In genomic region chr20:11221046-11221445, GRCh38 we compare ENCODE assay signal across 25 cellular contexts.
"Had no signal": no experiment of that assay in that cellular context is flagged by ENCODE, and none has a peak within 500 bp of the region (broad histone marks: within the 10 kb centered on the region; RNA-seq: fewer than 3 reads in every experiment).

No MANE protein-coding gene starts in this region.

- H3K4me1 ChIP-seq: suprapubic skin had no signal

- H3K9me3 ChIP-seq: ovary, right atrium auricular region, sigmoid colon, suprapubic skin, tibial artery, upper lobe of right lung, vagina had no signal

- ATAC-seq: left colon; left ventricle myocardium superior; stimulated activated effector memory CD8-positive, alpha-beta T cell treated with anti-CD3 and anti-CD28 coated beads, Interleukin-12 subunit alpha, Interleukin-12 subunit beta, amount 100 ng/mL, for 72 hours; stimulated activated naive CD8-positive, alpha-beta T cell treated with anti-CD3 and anti-CD28 coated beads, Interleukin-15, Interleukin-2, amounts not matched to agents 100 U/mL and 50 U/mL, for 24 hours; upper lobe of right lung had no signal

- H3K4me3 ChIP-seq: coronary artery, hepatocyte, lung, ovary, right atrium auricular region, sigmoid colon, skin epidermis, suprapubic skin, tibial artery, upper lobe of right lung, vagina had no signal

- H3K4me3 Mint-ChIP-seq: endodermal cell; naive B cell; nephron; stimulated activated effector memory CD8-positive, alpha-beta T cell treated with anti-CD3 and anti-CD28 coated beads, Interleukin-12 subunit alpha, Interleukin-12 subunit beta, amount 100 ng/mL, for 72 hours had no signal

- H3K27me3 Mint-ChIP-seq: naive B cell had no signal

- DNase-seq: effector CD4-positive, alpha-beta T cell; endodermal cell; foreskin melanocyte; head of caudate nucleus; left colon; left ventricle myocardium superior; mesenchymal stem cell; naive B cell; sigmoid colon; stimulated activated CD4-positive, alpha-beta T cell treated with anti-CD3 and anti-CD28 coated beads, Interleukin-12 subunit alpha, Interleukin-12 subunit beta, amount 100 ng/mL, for 4 hours; stimulated activated CD4-positive, alpha-beta T cell treated with anti-CD3 and anti-CD28 coated beads, Interleukin-4, amount 100 ng/mL, for 1 hour; stimulated activated CD8-positive, alpha-beta memory T cell treated with anti-CD3 and anti-CD28 coated beads, Interleukin-4, amount 100 ng/mL, for 48 hours; stimulated activated naive CD8-positive, alpha-beta T cell treated with anti-CD3 and anti-CD28 coated beads, Interleukin-15, Interleukin-2, amounts not matched to agents 100 U/mL and 50 U/mL, for 24 hours; tibial artery; upper lobe of right lung had no signal

- H3K27ac Mint-ChIP-seq: endodermal cell; naive B cell; nephron; stimulated activated effector memory CD8-positive, alpha-beta T cell treated with anti-CD3 and anti-CD28 coated beads, Interleukin-12 subunit alpha, Interleukin-12 subunit beta, amount 100 ng/mL, for 72 hours had no signal

- H3K36me3 ChIP-seq: ovary, right atrium auricular region, sigmoid colon, suprapubic skin, tibial artery, upper lobe of right lung, vagina had no signal

- H2AFZ ChIP-seq: hepatocyte had no signal

- H3K9me3 Mint-ChIP-seq: endodermal cell, nephron had no signal

- H3K4me2 ChIP-seq: hepatocyte had no signal

- H3K4me1 Mint-ChIP-seq: stimulated activated effector memory CD8-positive, alpha-beta T cell treated with anti-CD3 and anti-CD28 coated beads, Interleukin-12 subunit alpha, Interleukin-12 subunit beta, amount 100 ng/mL, for 72 hours had no signal

- H3K27me3 ChIP-seq: hepatocyte, ovary, right atrium auricular region, sigmoid colon, suprapubic skin, tibial artery, upper lobe of right lung, vagina had no signal

- H3K36me3 Mint-ChIP-seq: naive B cell; stimulated activated effector memory CD8-positive, alpha-beta T cell treated with anti-CD3 and anti-CD28 coated beads, Interleukin-12 subunit alpha, Interleukin-12 subunit beta, amount 100 ng/mL, for 72 hours had no signal

- H3K27ac ChIP-seq: hepatocyte, ovary, sigmoid colon, skin epidermis, suprapubic skin, tibial artery, upper lobe of right lung, vagina had no signal

- H3K79me2 ChIP-seq: hepatocyte had no signal
